8 cellular contexts compared by ENCODE assay signal in genomic region chr12:27525373-27525772, GRCh38. TPM values are rescaled to one million over a fixed set of nuclear protein-coding genes. Genes with fewer than 3 reads are reported as not detected.
DNase-seq lines count a peak whose midpoint lies in the region; TF ChIP-seq lines count a peak whose summit lies in the region.

No MANE protein-coding gene starts in this region.

- TF ChIP-seq CTCF in AG10803 (conservative IDR thresholded peaks at IDR 0.05; ENCODE audit: low read length) (no peak), chondrocyte (IDR thresholded peaks at IDR 0.05) (no peak)

- no peaks in the 10 kb centered on the region for H3K36me3 ChIP-seq in muscle layer of colon (ENCODE audit: insufficient read depth, low read length)

- H3K27ac Mint-ChIP-seq in chondrocyte (ENCODE audit: unreplicated experiment) = peak overlapping the region; percentile 92

- H3K4me3 Mint-ChIP-seq in chondrocyte (ENCODE audit: unreplicated experiment) = peak overlapping the region; percentile 88

- H3K9me3 Mint-ChIP-seq in chondrocyte (ENCODE audit: low read depth) = no peaks in the 10 kb centered on the region

- H3K9ac ChIP-seq in muscle layer of colon (ENCODE audit: low read length) = peak overlapping the region; percentile 78

- H3K4me1 Mint-ChIP-seq in chondrocyte (ENCODE audit: low read depth) = peaks cover 68% of the 10 kb centered on the region

- DNase-seq in AG10803 (ENCODE audit: low read depth) (peak; percentile 77), LHCN-M2 (ENCODE audit: low read depth) (peak; percentile 78), chondrocyte (ENCODE audit: low spot score) (no peak), NCI-H187 treated with DMSO at 0.1 percent for 48 hours (lab: John Stamatoyannopoulos, UW) (no peak), NCI-H2227 (lab: John Stamatoyannopoulos, UW; ENCODE audit: unreplicated experiment) (no peak), occipital lobe (lab: John Stamatoyannopoulos, UW) (no peak), Ammon's horn (ENCODE audit: low spot score) (no peak)

- no peaks in the 10 kb centered on the region for H3K9me3 ChIP-seq in muscle layer of colon (ENCODE audit: low read length)

- no peaks in the 10 kb centered on the region for H3K27me3 Mint-ChIP-seq in chondrocyte (ENCODE audit: low read depth)

- H3K4me1 ChIP-seq in muscle layer of colon (ENCODE audit: insufficient read depth, low read length) = peaks cover 9% of the 10 kb centered on the region

- no peaks in the 10 kb centered on the region for H3K36me3 Mint-ChIP-seq in chondrocyte (ENCODE audit: low read depth)

- no peaks in the 10 kb centered on the region for H3K27me3 ChIP-seq in muscle layer of colon (ENCODE audit: control insufficient read depth in 1 of 2, insufficient read depth in 2 of 2, low read length in 2 of 2)

- H3K4me3 ChIP-seq in AG10803 (ENCODE audit: low read length) (peak overlapping the region; percentile 90), muscle layer of colon (ENCODE audit: low read depth in 1 of 2, low read length in 2 of 2) (peak overlapping the region; percentile 70 to 89)

- peak overlapping the region; percentile 45 for H3K27ac ChIP-seq in muscle layer of colon (ENCODE audit: low read depth, low read length)

RNA-seq across cellular contexts. Expression of gene PPFIBP1, which starts 1.4 kb away (rescaled TPM):
- 102 and 121 TPM in 2 replicates for total RNA-seq in LHCN-M2 (2014; rRNA removed)
- polyA plus RNA-seq in LHCN-M2 (2012) = 49.8 TPM
- 83.6 to 87.6 TPM (median 85.0 TPM) in 3 replicates for total RNA-seq in chondrocyte
- 108 TPM for total RNA-seq in occipital lobe

Comparison
In these comparisons a context has a peak if more than half of its experiments do, and no peak if none do; other contexts are left out.
1. DNase-seq: peak in AG10803 (single experiment) and LHCN-M2 (single experiment); none in chondrocyte (single experiment), NCI-H187 treated with DMSO at 0.1 percent for 48 hours (single experiment), NCI-H2227 (single experiment), occipital lobe (single experiment) and Ammon's horn (single experiment).